ENCODE assay signal across 1 cellular context in genomic region chr22:30397656-30398635, GRCh38.
TF ChIP-seq lines count a peak whose summit lies in the region.

No MANE protein-coding gene starts in this region.

TF ChIP-seq in endothelial cell of umbilical vein, 7 proteins besides CTCF, POLR2A, EP300 and RAD21:
- no peak for TF ChIP-seq JUN (IDR thresholded peaks at IDR 0.05; ENCODE audit: borderline replicate concordance, insufficient read depth, insufficient read length, low read depth)
